ENCODE assay signal across 1 cellular context in genomic region chr5:68995847-68996204, GRCh38.
TF ChIP-seq lines count a peak whose summit lies in the region.

No MANE protein-coding gene starts in this region.

TF ChIP-seq in neural cell, 6 proteins besides CTCF, POLR2A, EP300 and RAD21:
- TF ChIP-seq POLR2AphosphoS5 (IDR thresholded peaks at IDR 0.05) (no peak), TAF1 (IDR thresholded peaks at IDR 0.05; ENCODE audit: low read depth) (no peak), EZH2 (IDR thresholded peaks at IDR 0.05; ENCODE audit: borderline replicate concordance, insufficient read depth, low read length, poor library complexity, severe bottlenecking) (no peak), REST (IDR thresholded peaks at IDR 0.05; ENCODE audit: borderline replicate concordance) (no peak), MXI1 (conservative IDR thresholded peaks at IDR 0.05; ENCODE audit: poor library complexity, severe bottlenecking) (no peak)
